8 cellular contexts compared by ENCODE assay signal in the genomic region with DNA sequence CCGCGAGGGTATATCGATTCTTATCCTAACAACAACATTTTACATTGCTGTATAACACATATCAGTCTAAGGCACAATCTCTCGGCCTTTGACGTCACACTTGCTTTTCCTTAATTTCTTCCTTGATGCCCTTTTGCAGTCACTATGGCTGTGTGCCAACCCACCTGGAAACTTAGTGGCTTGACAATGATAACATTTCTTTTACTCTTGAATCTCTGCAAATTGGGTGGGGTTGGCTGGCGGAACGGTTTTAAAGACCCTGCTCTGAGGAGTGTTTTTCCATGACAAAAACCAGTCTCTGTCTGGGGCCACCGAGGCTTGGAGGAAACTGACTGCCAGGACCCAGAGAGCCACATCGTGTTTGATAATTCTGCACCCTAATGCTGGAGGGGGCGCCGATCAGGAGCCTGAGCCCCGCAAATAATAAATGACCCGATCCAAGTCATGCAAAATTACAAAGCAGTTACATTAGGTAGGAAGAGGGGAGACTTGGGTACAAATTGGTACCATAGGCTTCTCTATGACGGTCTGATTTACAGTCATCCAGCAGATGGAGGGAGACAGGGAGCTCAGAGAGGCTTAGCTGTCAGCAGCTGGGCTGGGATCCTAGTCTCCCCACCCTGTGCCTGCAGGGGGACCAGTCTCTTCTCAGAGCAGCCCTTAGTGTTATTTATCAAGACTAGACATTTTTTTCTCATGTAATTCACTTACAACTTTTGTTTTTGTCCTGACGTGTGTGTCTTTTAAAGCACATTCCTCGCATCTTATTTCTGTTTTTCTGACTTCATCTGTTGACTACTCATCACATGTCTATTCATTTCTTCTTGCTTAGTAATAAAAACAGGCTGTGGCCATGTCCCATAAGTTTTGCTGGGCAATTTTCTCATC.
DNase-seq lines count a peak whose midpoint lies in the region; ATAC-seq and TF ChIP-seq lines count a peak whose summit lies in the region.

No MANE protein-coding gene starts in this region.

- no peak for ATAC-seq in GM21447 (IDR thresholded peaks at IDR 0.05; ENCODE audit: unreplicated experiment)
- no peak for ATAC-seq in HG02571 (IDR thresholded peaks at IDR 0.05; ENCODE audit: unreplicated experiment)

- H3K4me3 ChIP-seq in GM12865 (ENCODE audit: low read depth, low read length), result no peak overlapping the region
- H3K4me3 ChIP-seq in skin epidermis, result no peak overlapping the region

- DNase-seq in GM12865 (ENCODE audit: low read depth) (peak; percentile 57), RPMI7951 (ENCODE audit: low read depth) (peak; percentile 74), fibroblast of gingiva (ENCODE audit: low read depth) (peak; percentile 88), NCI-H345 treated with DMSO at 0.1 percent for 48 hours (lab: John Stamatoyannopoulos, UW; ENCODE audit: unreplicated experiment) (no peak), T-helper 9 cell (no peak)

- H3K27ac ChIP-seq in skin epidermis, result peak overlapping the region in 18 of 21 experiments; percentile 5 to 97 (median 84)

- no peak for TF ChIP-seq CTCF in GM12865 (IDR thresholded peaks at IDR 0.05; ENCODE audit: insufficient read depth, low read depth, low read length, missing control alignments)

Comparison
In these comparisons a context has a peak if more than half of its experiments do, and no peak if none do; other contexts are left out.
1. DNase-seq: peak in GM12865 (single experiment), RPMI7951 (single experiment) and fibroblast of gingiva (single experiment); none in NCI-H345 treated with DMSO at 0.1 percent for 48 hours (single experiment) and T-helper 9 cell (single experiment).